Comparison of ENCODE assay signal across 1 cellular context in the genomic region with DNA sequence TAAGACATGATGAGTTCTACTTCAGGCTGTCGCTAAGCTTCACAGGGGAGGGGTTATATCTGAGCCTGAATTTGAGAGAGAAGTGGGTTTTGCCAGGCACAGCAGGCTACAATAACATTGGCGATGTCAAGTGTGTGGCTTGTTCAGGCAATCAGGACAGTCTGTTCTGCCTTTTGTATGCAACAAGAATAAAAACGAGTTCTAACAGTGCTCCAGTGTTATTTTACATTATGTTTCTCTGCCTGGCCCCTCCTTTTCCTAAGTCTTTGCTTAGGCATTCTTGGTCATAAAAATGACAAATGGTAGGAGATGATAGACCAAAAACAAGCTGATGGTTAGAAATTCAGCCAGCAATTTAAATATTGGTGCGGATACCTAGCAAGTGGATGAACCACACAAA.
TF ChIP-seq lines count a peak whose summit lies in the region.

No MANE protein-coding gene starts in this region.

TF ChIP-seq in GM12878, 131 proteins besides CTCF, POLR2A, EP300 and RAD21:
- TF ChIP-seq, protein P1, sequence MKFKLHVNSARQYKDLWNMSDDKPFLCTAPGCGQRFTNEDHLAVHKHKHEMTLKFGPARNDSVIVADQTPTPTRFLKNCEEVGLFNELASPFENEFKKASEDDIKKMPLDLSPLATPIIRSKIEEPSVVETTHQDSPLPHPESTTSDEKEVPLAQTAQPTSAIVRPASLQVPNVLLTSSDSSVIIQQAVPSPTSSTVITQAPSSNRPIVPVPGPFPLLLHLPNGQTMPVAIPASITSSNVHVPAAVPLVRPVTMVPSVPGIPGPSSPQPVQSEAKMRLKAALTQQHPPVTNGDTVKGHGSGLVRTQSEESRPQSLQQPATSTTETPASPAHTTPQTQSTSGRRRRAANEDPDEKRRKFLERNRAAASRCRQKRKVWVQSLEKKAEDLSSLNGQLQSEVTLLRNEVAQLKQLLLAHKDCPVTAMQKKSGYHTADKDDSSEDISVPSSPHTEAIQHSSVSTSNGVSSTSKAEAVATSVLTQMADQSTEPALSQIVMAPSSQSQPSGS (IDR thresholded peaks at IDR 0.05; ENCODE audit: low read length), result no peak
- TF ChIP-seq, protein P2, sequence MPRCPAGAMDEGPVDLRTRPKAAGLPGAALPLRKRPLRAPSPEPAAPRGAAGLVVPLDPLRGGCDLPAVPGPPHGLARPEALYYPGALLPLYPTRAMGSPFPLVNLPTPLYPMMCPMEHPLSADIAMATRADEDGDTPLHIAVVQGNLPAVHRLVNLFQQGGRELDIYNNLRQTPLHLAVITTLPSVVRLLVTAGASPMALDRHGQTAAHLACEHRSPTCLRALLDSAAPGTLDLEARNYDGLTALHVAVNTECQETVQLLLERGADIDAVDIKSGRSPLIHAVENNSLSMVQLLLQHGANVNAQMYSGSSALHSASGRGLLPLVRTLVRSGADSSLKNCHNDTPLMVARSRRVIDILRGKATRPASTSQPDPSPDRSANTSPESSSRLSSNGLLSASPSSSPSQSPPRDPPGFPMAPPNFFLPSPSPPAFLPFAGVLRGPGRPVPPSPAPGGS (IDR thresholded peaks at IDR 0.05; ENCODE audit: borderline replicate concordance, insufficient read depth, low read depth, low read length, poor library complexity, severe bottlenecking), result no peak
- no peak for TF ChIP-seq RUNX3 (IDR thresholded peaks at IDR 0.05; ENCODE audit: low read length)
- TF ChIP-seq, protein P3, sequence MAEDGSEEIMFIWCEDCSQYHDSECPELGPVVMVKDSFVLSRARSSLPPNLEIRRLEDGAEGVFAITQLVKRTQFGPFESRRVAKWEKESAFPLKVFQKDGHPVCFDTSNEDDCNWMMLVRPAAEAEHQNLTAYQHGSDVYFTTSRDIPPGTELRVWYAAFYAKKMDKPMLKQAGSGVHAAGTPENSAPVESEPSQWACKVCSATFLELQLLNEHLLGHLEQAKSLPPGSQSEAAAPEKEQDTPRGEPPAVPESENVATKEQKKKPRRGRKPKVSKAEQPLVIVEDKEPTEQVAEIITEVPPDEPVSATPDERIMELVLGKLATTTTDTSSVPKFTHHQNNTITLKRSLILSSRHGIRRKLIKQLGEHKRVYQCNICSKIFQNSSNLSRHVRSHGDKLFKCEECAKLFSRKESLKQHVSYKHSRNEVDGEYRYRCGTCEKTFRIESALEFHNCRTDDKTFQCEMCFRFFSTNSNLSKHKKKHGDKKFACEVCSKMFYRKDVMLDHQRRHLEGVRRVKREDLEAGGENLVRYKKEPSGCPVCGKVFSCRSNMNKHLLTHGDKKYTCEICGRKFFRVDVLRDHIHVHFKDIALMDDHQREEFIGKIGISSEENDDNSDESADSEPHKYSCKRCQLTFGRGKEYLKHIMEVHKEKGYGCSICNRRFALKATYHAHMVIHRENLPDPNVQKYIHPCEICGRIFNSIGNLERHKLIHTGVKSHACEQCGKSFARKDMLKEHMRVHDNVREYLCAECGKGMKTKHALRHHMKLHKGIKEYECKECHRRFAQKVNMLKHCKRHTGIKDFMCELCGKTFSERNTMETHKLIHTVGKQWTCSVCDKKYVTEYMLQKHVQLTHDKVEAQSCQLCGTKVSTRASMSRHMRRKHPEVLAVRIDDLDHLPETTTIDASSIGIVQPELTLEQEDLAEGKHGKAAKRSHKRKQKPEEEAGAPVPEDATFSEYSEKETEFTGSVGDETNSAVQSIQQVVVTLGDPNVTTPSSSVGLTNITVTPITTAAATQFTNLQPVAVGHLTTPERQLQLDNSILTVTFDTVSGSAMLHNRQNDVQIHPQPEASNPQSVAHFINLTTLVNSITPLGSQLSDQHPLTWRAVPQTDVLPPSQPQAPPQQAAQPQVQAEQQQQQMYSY (CRISPR knock-in tag; IDR thresholded peaks at IDR 0.05), result no peak
- TF ChIP-seq TCF3 (IDR thresholded peaks at IDR 0.05; ENCODE audit: borderline replicate concordance, insufficient read depth, low read depth, low read length), result no peak
- TF ChIP-seq NR2F1 (conservative IDR thresholded peaks at IDR 0.05), result no peak
- TF ChIP-seq SREBF1 (IDR thresholded peaks at IDR 0.05; ENCODE audit: low read length), result no peak
- TF ChIP-seq, protein P4, sequence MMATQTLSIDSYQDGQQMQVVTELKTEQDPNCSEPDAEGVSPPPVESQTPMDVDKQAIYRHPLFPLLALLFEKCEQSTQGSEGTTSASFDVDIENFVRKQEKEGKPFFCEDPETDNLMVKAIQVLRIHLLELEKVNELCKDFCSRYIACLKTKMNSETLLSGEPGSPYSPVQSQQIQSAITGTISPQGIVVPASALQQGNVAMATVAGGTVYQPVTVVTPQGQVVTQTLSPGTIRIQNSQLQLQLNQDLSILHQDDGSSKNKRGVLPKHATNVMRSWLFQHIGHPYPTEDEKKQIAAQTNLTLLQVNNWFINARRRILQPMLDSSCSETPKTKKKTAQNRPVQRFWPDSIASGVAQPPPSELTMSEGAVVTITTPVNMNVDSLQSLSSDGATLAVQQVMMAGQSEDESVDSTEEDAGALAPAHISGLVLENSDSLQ (IDR thresholded peaks at IDR 0.05), result no peak
- no peak for TF ChIP-seq FOS (IDR thresholded peaks at IDR 0.05; ENCODE audit: borderline replicate concordance, extremely low read depth, insufficient read length)
- TF ChIP-seq SMAD5 (IDR thresholded peaks at IDR 0.05; ENCODE audit: low read depth), result no peak
- no peak for TF ChIP-seq FOXK2 (IDR thresholded peaks at IDR 0.05)
- TF ChIP-seq, protein P5, sequence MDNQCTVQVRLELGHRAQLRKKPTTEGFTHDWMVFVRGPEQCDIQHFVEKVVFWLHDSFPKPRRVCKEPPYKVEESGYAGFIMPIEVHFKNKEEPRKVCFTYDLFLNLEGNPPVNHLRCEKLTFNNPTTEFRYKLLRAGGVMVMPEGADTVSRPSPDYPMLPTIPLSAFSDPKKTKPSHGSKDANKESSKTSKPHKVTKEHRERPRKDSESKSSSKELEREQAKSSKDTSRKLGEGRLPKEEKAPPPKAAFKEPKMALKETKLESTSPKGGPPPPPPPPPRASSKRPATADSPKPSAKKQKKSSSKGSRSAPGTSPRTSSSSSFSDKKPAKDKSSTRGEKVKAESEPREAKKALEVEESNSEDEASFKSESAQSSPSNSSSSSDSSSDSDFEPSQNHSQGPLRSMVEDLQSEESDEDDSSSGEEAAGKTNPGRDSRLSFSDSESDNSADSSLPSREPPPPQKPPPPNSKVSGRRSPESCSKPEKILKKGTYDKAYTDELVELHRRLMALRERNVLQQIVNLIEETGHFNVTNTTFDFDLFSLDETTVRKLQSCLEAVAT (IDR thresholded peaks at IDR 0.05), result no peak
- no peak for TF ChIP-seq NRF1 (conservative IDR thresholded peaks at IDR 0.05; ENCODE audit: low read depth, low read length)
- TF ChIP-seq, protein P6, sequence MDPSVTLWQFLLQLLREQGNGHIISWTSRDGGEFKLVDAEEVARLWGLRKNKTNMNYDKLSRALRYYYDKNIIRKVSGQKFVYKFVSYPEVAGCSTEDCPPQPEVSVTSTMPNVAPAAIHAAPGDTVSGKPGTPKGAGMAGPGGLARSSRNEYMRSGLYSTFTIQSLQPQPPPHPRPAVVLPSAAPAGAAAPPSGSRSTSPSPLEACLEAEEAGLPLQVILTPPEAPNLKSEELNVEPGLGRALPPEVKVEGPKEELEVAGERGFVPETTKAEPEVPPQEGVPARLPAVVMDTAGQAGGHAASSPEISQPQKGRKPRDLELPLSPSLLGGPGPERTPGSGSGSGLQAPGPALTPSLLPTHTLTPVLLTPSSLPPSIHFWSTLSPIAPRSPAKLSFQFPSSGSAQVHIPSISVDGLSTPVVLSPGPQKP (IDR thresholded peaks at IDR 0.05; ENCODE audit: low read depth, low read length), result no peak
- no peak for TF ChIP-seq ZZZ3 (IDR thresholded peaks at IDR 0.05; ENCODE audit: control insufficient read depth, insufficient read length, low read depth)
- TF ChIP-seq, protein P7, sequence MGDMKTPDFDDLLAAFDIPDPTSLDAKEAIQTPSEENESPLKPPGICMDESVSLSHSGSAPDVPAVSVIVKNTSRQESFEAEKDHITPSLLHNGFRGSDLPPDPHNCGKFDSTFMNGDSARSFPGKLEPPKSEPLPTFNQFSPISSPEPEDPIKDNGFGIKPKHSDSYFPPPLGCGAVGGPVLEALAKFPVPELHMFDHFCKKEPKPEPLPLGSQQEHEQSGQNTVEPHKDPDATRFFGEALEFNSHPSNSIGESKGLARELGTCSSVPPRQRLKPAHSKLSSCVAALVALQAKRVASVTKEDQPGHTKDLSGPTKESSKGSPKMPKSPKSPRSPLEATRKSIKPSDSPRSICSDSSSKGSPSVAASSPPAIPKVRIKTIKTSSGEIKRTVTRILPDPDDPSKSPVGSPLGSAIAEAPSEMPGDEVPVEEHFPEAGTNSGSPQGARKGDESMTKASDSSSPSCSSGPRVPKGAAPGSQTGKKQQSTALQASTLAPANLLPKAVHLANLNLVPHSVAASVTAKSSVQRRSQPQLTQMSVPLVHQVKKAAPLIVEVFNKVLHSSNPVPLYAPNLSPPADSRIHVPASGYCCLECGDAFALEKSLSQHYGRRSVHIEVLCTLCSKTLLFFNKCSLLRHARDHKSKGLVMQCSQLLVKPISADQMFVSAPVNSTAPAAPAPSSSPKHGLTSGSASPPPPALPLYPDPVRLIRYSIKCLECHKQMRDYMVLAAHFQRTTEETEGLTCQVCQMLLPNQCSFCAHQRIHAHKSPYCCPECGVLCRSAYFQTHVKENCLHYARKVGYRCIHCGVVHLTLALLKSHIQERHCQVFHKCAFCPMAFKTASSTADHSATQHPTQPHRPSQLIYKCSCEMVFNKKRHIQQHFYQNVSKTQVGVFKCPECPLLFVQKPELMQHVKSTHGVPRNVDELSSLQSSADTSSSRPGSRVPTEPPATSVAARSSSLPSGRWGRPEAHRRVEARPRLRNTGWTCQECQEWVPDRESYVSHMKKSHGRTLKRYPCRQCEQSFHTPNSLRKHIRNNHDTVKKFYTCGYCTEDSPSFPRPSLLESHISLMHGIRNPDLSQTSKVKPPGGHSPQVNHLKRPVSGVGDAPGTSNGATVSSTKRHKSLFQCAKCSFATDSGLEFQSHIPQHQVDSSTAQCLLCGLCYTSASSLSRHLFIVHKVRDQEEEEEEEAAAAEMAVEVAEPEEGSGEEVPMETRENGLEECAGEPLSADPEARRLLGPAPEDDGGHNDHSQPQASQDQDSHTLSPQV (IDR thresholded peaks at IDR 0.05), result no peak
- TF ChIP-seq, protein P8, sequence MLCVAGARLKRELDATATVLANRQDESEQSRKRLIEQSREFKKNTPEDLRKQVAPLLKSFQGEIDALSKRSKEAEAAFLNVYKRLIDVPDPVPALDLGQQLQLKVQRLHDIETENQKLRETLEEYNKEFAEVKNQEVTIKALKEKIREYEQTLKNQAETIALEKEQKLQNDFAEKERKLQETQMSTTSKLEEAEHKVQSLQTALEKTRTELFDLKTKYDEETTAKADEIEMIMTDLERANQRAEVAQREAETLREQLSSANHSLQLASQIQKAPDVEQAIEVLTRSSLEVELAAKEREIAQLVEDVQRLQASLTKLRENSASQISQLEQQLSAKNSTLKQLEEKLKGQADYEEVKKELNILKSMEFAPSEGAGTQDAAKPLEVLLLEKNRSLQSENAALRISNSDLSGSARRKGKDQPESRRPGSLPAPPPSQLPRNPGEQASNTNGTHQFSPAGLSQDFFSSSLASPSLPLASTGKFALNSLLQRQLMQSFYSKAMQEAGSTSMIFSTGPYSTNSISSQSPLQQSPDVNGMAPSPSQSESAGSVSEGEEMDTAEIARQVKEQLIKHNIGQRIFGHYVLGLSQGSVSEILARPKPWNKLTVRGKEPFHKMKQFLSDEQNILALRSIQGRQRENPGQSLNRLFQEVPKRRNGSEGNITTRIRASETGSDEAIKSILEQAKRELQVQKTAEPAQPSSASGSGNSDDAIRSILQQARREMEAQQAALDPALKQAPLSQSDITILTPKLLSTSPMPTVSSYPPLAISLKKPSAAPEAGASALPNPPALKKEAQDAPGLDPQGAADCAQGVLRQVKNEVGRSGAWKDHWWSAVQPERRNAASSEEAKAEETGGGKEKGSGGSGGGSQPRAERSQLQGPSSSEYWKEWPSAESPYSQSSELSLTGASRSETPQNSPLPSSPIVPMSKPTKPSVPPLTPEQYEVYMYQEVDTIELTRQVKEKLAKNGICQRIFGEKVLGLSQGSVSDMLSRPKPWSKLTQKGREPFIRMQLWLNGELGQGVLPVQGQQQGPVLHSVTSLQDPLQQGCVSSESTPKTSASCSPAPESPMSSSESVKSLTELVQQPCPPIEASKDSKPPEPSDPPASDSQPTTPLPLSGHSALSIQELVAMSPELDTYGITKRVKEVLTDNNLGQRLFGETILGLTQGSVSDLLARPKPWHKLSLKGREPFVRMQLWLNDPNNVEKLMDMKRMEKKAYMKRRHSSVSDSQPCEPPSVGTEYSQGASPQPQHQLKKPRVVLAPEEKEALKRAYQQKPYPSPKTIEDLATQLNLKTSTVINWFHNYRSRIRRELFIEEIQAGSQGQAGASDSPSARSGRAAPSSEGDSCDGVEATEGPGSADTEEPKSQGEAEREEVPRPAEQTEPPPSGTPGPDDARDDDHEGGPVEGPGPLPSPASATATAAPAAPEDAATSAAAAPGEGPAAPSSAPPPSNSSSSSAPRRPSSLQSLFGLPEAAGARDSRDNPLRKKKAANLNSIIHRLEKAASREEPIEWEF (IDR thresholded peaks at IDR 0.05; ENCODE audit: insufficient replicate concordance, low read depth, low read length), result no peak
- no peak for TF ChIP-seq CHD4 (IDR thresholded peaks at IDR 0.05)
